Comparison of ENCODE assay signal across 9 cellular contexts in the genomic region with DNA sequence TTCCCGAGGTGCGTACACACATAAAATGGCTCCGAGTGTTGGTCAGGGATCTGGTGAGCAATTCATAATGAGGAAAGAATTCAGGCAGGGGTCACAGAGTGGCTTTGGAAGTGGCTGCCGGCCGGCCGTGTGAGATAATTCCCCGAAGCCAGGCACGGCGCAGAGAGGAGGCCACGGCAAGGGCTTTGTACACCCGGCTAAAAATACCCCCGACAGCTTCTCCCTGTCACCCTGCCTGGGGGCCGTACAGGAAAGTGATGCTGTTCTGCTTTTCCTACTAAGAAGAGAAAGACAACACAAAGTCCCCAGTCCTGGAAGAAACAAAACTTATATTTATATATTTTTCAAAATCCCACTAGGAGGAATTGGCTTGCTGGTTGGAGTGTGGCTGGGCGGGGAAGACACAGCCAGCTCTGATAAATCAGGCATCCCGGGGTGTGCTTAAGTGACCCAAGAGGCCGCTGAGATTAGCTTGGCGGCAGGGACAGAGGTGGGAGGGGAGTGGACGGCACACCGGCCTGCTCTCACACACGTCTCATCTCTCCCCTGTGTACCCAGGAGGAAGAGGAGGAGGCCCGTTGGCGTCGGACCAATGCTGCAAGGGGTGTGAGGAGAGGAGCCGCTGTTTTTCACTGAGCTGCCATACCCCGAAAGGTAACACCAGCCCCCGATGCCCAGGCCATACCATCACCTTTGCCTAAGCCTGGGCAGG.
A peak's percentile ranks its signal among the peaks of the same experiment; 100 is the strongest.
DNase-seq lines count a peak whose midpoint lies in the region; ATAC-seq and TF ChIP-seq lines count a peak whose summit lies in the region.
"Had no signal": no experiment of that assay in that cellular context is flagged by ENCODE, and none has a peak within 500 bp of the region (broad histone marks: within the 10 kb centered on the region; RNA-seq: fewer than 3 reads in every experiment).

No MANE protein-coding gene starts in this region.

- H3K27me3 Mint-ChIP-seq in stimulated activated naive B cell treated with anti-CD40 and anti-IgM and Interleukin-4, amounts not matched to agents 10 μg/mL and 1 μg/mL and 100 μg/mL, for 72 hours: peaks cover 14 to 39% of the 10 kb centered on the region in 2 donors

- peaks cover 28% of the 10 kb centered on the region for H3K4me1 ChIP-seq in BE2C

- no peaks in the 10 kb centered on the region for H3K9me3 ChIP-seq in BE2C

- H3K36me3 Mint-ChIP-seq in stimulated activated naive B cell treated with anti-CD40 and anti-IgM and Interleukin-4, amounts not matched to agents 10 μg/mL and 1 μg/mL and 100 μg/mL, for 72 hours: peaks cover 11 to 17% of the 10 kb centered on the region in 2 donors

- H3K4me3 ChIP-seq in BE2C (ENCODE audit: low read depth, low read length): no peak overlapping the region

- H3K9me3 Mint-ChIP-seq in stimulated activated naive B cell treated with anti-CD40 and anti-IgM and Interleukin-4, amounts not matched to agents 10 μg/mL and 1 μg/mL and 100 μg/mL, for 72 hours: no peaks in the 10 kb centered on the region

- H3K27me3 ChIP-seq in BE2C: no peaks in the 10 kb centered on the region

- H3K4me1 Mint-ChIP-seq in stimulated activated naive B cell treated with anti-CD40 and anti-IgM and Interleukin-4, amounts not matched to agents 10 μg/mL and 1 μg/mL and 100 μg/mL, for 72 hours: peaks cover 36 to 49% of the 10 kb centered on the region in 2 donors

- H3K27ac Mint-ChIP-seq in stimulated activated naive B cell treated with anti-CD40 and anti-IgM and Interleukin-4, amounts not matched to agents 10 μg/mL and 1 μg/mL and 100 μg/mL, for 72 hours: peak overlapping the region; percentile 67

- peaks cover 45% of the 10 kb centered on the region for H3K36me3 ChIP-seq in BE2C

- TF ChIP-seq CTCF in BE2C (IDR thresholded peaks at IDR 0.05; ENCODE audit: low read depth, low read length): no peak

- ATAC-seq in left lobe of liver (peak; percentile 32), HG03457 (IDR thresholded peaks at IDR 0.05; ENCODE audit: unreplicated experiment) (no peak)
- no peak for ATAC-seq in stimulated activated naive B cell treated with anti-CD40 and anti-IgM and Interleukin-4, amounts not matched to agents 10 μg/mL and 1 μg/mL and 100 μg/mL, for 72 hours (replicated peaks)

- DNase-seq in KG1 (lab: John Stamatoyannopoulos, UW) (peak; percentile 10), caudate nucleus (lab: John Stamatoyannopoulos, UW) (peak in 2 of 61 donors; percentile 9 to 16), left lobe of liver (ENCODE audit: low spot score) (no peak), BE2C (no peak), T-helper 1 cell (no peak)
- no peak for DNase-seq in stimulated activated naive B cell treated with anti-CD40 and anti-IgM and Interleukin-4, amounts not matched to agents 10 μg/mL and 1 μg/mL and 100 μg/mL, for 72 hours
- DNase-seq in activated CD4-positive, alpha-beta T cell treated with anti-CD3 and anti-CD28 coated beads, Interleukin-2, amount 50 U/mL, for 4 hours: no peak
- DNase-seq: NCI-H1105 treated with DMSO at 0.1 percent for 48 hours had no signal

- H3K4me3 Mint-ChIP-seq in stimulated activated naive B cell treated with anti-CD40 and anti-IgM and Interleukin-4, amounts not matched to agents 10 μg/mL and 1 μg/mL and 100 μg/mL, for 72 hours: peak overlapping the region in 1 of 2 donors; percentile 58

- H3K27ac ChIP-seq in caudate nucleus (ENCODE audit: low read depth, low read length): peak overlapping the region; percentile 53
